ENCODE assay signal across 17 cellular contexts in genomic region chr4:2408401-2408958, GRCh38. TPM values are rescaled to one million over a fixed set of nuclear protein-coding genes. Genes with fewer than 3 reads are reported as not detected.
DNase-seq lines count a peak whose midpoint lies in the region; ATAC-seq, FAIRE-seq and TF ChIP-seq lines count a peak whose summit lies in the region.
"Had no signal": no experiment of that assay in that cellular context is flagged by ENCODE, and none has a peak within 500 bp of the region (broad histone marks: within the 10 kb centered on the region; RNA-seq: fewer than 3 reads in every experiment).

No MANE protein-coding gene starts in this region.

- H3K27me3 ChIP-seq in CD4-positive, alpha-beta T cell (ENCODE audit: control insufficient read depth, insufficient read depth, low read length): no peaks in the 10 kb centered on the region
- peaks cover 0 to 2% (median 0%) of the 10 kb centered on the region in 4 experiments; a peak in 3 of 7 replicates for H3K27me3 ChIP-seq in H1 (replicated peaks in 1 of 4; ENCODE audit: control insufficient read depth in 3 of 4, extremely low read depth in 1 of 4, insufficient read depth in 3 of 4, low read length in 3 of 4)
- no peaks in the 10 kb centered on the region for H3K27me3 ChIP-seq in SK-N-SH (ENCODE audit: insufficient read depth)
- peaks cover 0 to 9% (median 0%) of the 10 kb centered on the region in 4 donors for H3K27me3 ChIP-seq in esophagus muscularis mucosa
- H3K27me3 ChIP-seq: breast epithelium, heart left ventricle, testis had no signal

- no peak for TF ChIP-seq CTCF in CD4-positive, alpha-beta T cell (IDR thresholded peaks at IDR 0.05)
- TF ChIP-seq CTCF in H1 (IDR thresholded peaks at IDR 0.05; ENCODE audit: control extremely low read depth in 1 of 3, insufficient read depth in 1 of 3, low read depth in 1 of 3, low read length in 3 of 3) (no peak), SK-N-SH (IDR thresholded peaks at IDR 0.05) (no peak), esophagus muscularis mucosa (IDR thresholded peaks at IDR 0.05) (no peak)

- no peaks in the 10 kb centered on the region for H3K9me2 ChIP-seq in SK-N-SH

- H3K27ac ChIP-seq in CD4-positive, alpha-beta T cell (ENCODE audit: low read depth, low read length): no peak overlapping the region
- no peak overlapping the region for H3K27ac ChIP-seq in H1 (ENCODE audit: low read depth, low read length)
- H3K27ac ChIP-seq in SK-N-SH (ENCODE audit: low read depth in 2 of 2, low read length in 1 of 2): no peak overlapping the region
- no peak overlapping the region for H3K27ac ChIP-seq in esophagus muscularis mucosa (replicated peaks in 1 of 4)
- H3K27ac ChIP-seq: breast epithelium, heart left ventricle, testis had no signal

- no peak overlapping the region; the same call in 1 of the 2 replicates for H2AK5ac ChIP-seq in H1 (ENCODE audit: low read depth, low read length)

- no peaks in the 10 kb centered on the region for H3K27me3 Mint-ChIP-seq in CD4-positive, alpha-beta T cell

- WGBS in H1 (ENCODE audit: extremely low coverage in 1 of 2, insufficient coverage in 1 of 2, insufficient read length in 1 of 2, insufficient replicate concordance in 2 of 2, low coverage in 1 of 2, low lambda C conversion rate in 2 of 2, missing lambda C conversion rate in 1 of 2), 2 experiments: 77% methylated on average over 12 of the region's 15 CpGs; no CpG with 5 or more reads in 1 of the 2 experiments
- 89% methylated on average over 9 of the region's 15 CpGs for WGBS in SK-N-SH (ENCODE audit: low lambda C conversion rate)
- WGBS in esophagus muscularis mucosa: 90% methylated on average over 7 of the region's 15 CpGs

- H3K4me1 ChIP-seq in H1 (replicated peaks in 1 of 4; ENCODE audit: control insufficient read depth in 3 of 4, insufficient read depth in 4 of 4, low read length in 3 of 4) (peaks cover 8 to 25% (median 16%) of the 10 kb centered on the region in 4 experiments), SK-N-SH (ENCODE audit: control insufficient read depth in 1 of 2, insufficient read depth in 2 of 2, low read depth in 1 of 2, low read length in 1 of 2) (peaks cover under 1 to 19% of the 10 kb centered on the region in 2 experiments; a peak in 2 of 4 replicates), esophagus muscularis mucosa (peaks cover 14 to 18% (median 17%) of the 10 kb centered on the region in 4 donors)
- H3K4me1 ChIP-seq: breast epithelium had no signal

- CTCF ChIA-PET in CD4-positive, alpha-beta T cell (lab: Charles Lee): no interaction called here
- CTCF ChIA-PET in H1 (lab: Charles Lee; ENCODE audit: partially characterized antibody) (interaction anchor here (0.6 to 1.5 kb wide), 5 partner anchors 10 to 32 kb away, joined by 3 to 5 read pairs (median 3); no protein-coding TSS in a partner anchor), SK-N-SH (lab: Yijun Ruan, JAX) (interaction anchor here (0.8 to 1.0 kb wide), 3 partner anchors 10 to 189 kb away, joined by 3 read pairs; partner anchors contain the start of gene CFAP99)

- peaks cover 11% of the 10 kb centered on the region for H3F3A ChIP-seq in SK-N-SH (replicated peaks; ENCODE audit: insufficient read depth)

- H4K5ac ChIP-seq in H1 (ENCODE audit: insufficient read length, low read depth, low read length): no peak overlapping the region

- no peak for DNase-seq in CD4-positive, alpha-beta T cell
- DNase-seq in RPMI8226: peak; percentile 6
- no peak for DNase-seq in H1 (ENCODE audit: low read depth in 1 of 2, low spot score in 2 of 2)
- DNase-seq in SK-N-SH: no peak
- DNase-seq in esophagus muscularis mucosa (ENCODE audit: extremely low spot score): no peak
- DNase-seq in NCI-H510A (lab: John Stamatoyannopoulos, UW): no peak
- DNase-seq: activated gamma-delta T cell treated with Interleukin-2 at 50 U/mL for 16 hours, SIG-M5, testis had no signal

- no peak for TF ChIP-seq EP300 in H1 (IDR thresholded peaks at IDR 0.05; ENCODE audit: borderline replicate concordance in 1 of 2, low read depth in 2 of 2, low read length in 2 of 2)
- no peak for TF ChIP-seq EP300 in SK-N-SH (IDR thresholded peaks at IDR 0.05; ENCODE audit: borderline replicate concordance in 1 of 2, low read depth in 1 of 2, low read length in 1 of 2)
- TF ChIP-seq EP300 in esophagus muscularis mucosa (IDR thresholded peaks at IDR 0.05): no peak

- no peaks in the 10 kb centered on the region for H3K36me3 ChIP-seq in H1 (ENCODE audit: control insufficient read depth in 2 of 4, insufficient read depth in 4 of 4, low read length in 3 of 4)
- H3K36me3 ChIP-seq in SK-N-SH (replicated peaks in 1 of 2; ENCODE audit: control insufficient read depth in 1 of 2, insufficient read depth in 2 of 2, low read length in 1 of 2): no peaks in the 10 kb centered on the region
- no peaks in the 10 kb centered on the region for H3K36me3 ChIP-seq in esophagus muscularis mucosa
- H3K36me3 ChIP-seq: breast epithelium, heart left ventricle had no signal

- no peak overlapping the region for H2BK120ac ChIP-seq in H1 (replicated peaks; ENCODE audit: low read depth, low read length)

- no peak overlapping the region for H3K14ac ChIP-seq in H1 (ENCODE audit: insufficient read length)

- H3K4me1 Mint-ChIP-seq in CD4-positive, alpha-beta T cell (ENCODE audit: low read depth): peaks cover 63% of the 10 kb centered on the region

- H3K9me3 ChIP-seq in CD4-positive, alpha-beta T cell (ENCODE audit: control insufficient read depth, low read length): no peaks in the 10 kb centered on the region
- no peaks in the 10 kb centered on the region for H3K9me3 ChIP-seq in H1 (ENCODE audit: insufficient read depth in 2 of 2, low read depth in 1 of 2, low read length in 1 of 2)
- H3K9me3 ChIP-seq in SK-N-SH: no peaks in the 10 kb centered on the region
- no peaks in the 10 kb centered on the region for H3K9me3 ChIP-seq in esophagus muscularis mucosa
- H3K9me3 ChIP-seq: breast epithelium, heart left ventricle, testis had no signal

- H3K36me3 Mint-ChIP-seq in CD4-positive, alpha-beta T cell (ENCODE audit: low read depth): no peaks in the 10 kb centered on the region
- H3K36me3 Mint-ChIP-seq: CD14-positive monocyte had no signal

- H2BK12ac ChIP-seq in H1 (ENCODE audit: low read depth, low read length): no peak overlapping the region

- H2BK20ac ChIP-seq in H1 (ENCODE audit: low read length): no peak overlapping the region

- no peak overlapping the region for H3K23ac ChIP-seq in H1 (ENCODE audit: insufficient read length)

- H3K4me3 ChIP-seq in H1 (ENCODE audit: extremely low read depth in 1 of 4, insufficient read depth in 2 of 4, low read depth in 3 of 4, low read length in 4 of 4): no peak overlapping the region
- H3K4me3 ChIP-seq in SK-N-SH (ENCODE audit: low read depth in 2 of 2, low read length in 1 of 2): no peak overlapping the region
- H3K4me3 ChIP-seq in esophagus muscularis mucosa: no peak overlapping the region
- H3K4me3 ChIP-seq: breast epithelium, heart left ventricle, testis had no signal

- H4K20me1 ChIP-seq in H1 (replicated peaks in 1 of 2; ENCODE audit: control insufficient read depth in 1 of 2, insufficient read depth in 2 of 2, low read length in 2 of 2) (no peaks in the 10 kb centered on the region), SK-N-SH (ENCODE audit: insufficient read depth) (no peaks in the 10 kb centered on the region)

- no peak overlapping the region for H3K4me3 Mint-ChIP-seq in CD4-positive, alpha-beta T cell
- H3K4me3 Mint-ChIP-seq: CD14-positive monocyte, neural crest cell had no signal

- H3K56ac ChIP-seq in H1 (replicated peaks; ENCODE audit: insufficient read length, low read depth, low read length): no peak overlapping the region

- H4K91ac ChIP-seq in H1 (replicated peaks; ENCODE audit: insufficient read length, low read length): no peak overlapping the region

- peaks cover 6% of the 10 kb centered on the region for H3K23me2 ChIP-seq in H1 (ENCODE audit: low read depth, low read length)

- ATAC-seq in CD4-positive, alpha-beta T cell (ENCODE audit: poor library complexity): no peak
- no peak for ATAC-seq in HG02642 (IDR thresholded peaks at IDR 0.05; ENCODE audit: poor library complexity, unreplicated experiment)
- ATAC-seq: heart left ventricle had no signal

- no peak for TF ChIP-seq RAD21 in H1 (IDR thresholded peaks at IDR 0.05 in 1 of 2, conservative IDR thresholded peaks at IDR 0.05 in 1 of 2; ENCODE audit: low read depth in 2 of 2, low read length in 2 of 2)
- no peak for TF ChIP-seq RAD21 in SK-N-SH (IDR thresholded peaks at IDR 0.05; ENCODE audit: low read length)

- no peak overlapping the region for H2AFZ ChIP-seq in H1 (ENCODE audit: low read length)
- no peak overlapping the region for H2AFZ ChIP-seq in SK-N-SH (ENCODE audit: low read depth)

- no peaks in the 10 kb centered on the region for H3K9me3 Mint-ChIP-seq in CD4-positive, alpha-beta T cell
- H3K9me3 Mint-ChIP-seq: neural crest cell had no signal

- H4K8ac ChIP-seq in H1 (ENCODE audit: extremely low read depth, insufficient read depth, low read length): no peak overlapping the region

- H2BK5ac ChIP-seq in H1 (ENCODE audit: low read depth, low read length): no peak overlapping the region

- H3K4ac ChIP-seq in H1 (replicated peaks; ENCODE audit: insufficient read length, low read depth, low read length): no peak overlapping the region

- no peak overlapping the region for H3K18ac ChIP-seq in H1 (ENCODE audit: extremely low read depth, low read length)

- no peak overlapping the region for H3K4me2 ChIP-seq in H1 (ENCODE audit: insufficient read depth in 1 of 2, low read depth in 2 of 2, low read length in 2 of 2)
- no peak overlapping the region for H3K4me2 ChIP-seq in SK-N-SH

- intact Hi-C loops in CD4-positive, alpha-beta T cell (cut with DNase I, micrococcal nuclease): no loop called here
- intact Hi-C loops in esophagus muscularis mucosa (cut with DNase I): no loop called here

- POLR2A ChIA-PET in CD4-positive, alpha-beta T cell (lab: Charles Lee): no interaction called here
- POLR2A ChIA-PET in H1 (lab: Charles Lee; ENCODE audit: partially characterized antibody): interaction anchor here (1.0 to 1.4 kb wide), 2 partner anchors 9 to 11 kb away, joined by 4 to 5 read pairs; partner anchors contain the start of genes CFAP99 and ZFYVE28
- POLR2A ChIA-PET in SK-N-SH (lab: Yijun Ruan, JAX): no interaction called here

- TF ChIP-seq POLR2A in H1 (IDR thresholded peaks at IDR 0.05; ENCODE audit: control extremely low read depth in 1 of 2, low read depth in 2 of 2, low read length in 2 of 2): no peak
- TF ChIP-seq POLR2A in esophagus muscularis mucosa (IDR thresholded peaks at IDR 0.05; ENCODE audit: low read depth): no peak

- H3K27ac Mint-ChIP-seq in CD4-positive, alpha-beta T cell: peak overlapping the region; percentile 28

- H3K9ac ChIP-seq in H1 (replicated peaks in 1 of 4; ENCODE audit: extremely low read depth in 1 of 4, low read depth in 3 of 4, low read length in 3 of 4) (no peak overlapping the region), SK-N-SH (no peak overlapping the region)

- H2BK15ac ChIP-seq in H1 (ENCODE audit: low read length): 0 out of 2 replicates have a peak overlapping the region, but pooled peaks have one; percentile 19

- FAIRE-seq in G401.6 (lab: Jason Lieb, UNC) (peak; percentile 64), H1 (lab: Jason Lieb, UNC) (no peak)

- H3K79me2 ChIP-seq in H1 (ENCODE audit: control insufficient read depth in 1 of 2, insufficient read depth in 2 of 2, low read length in 2 of 2) (no peaks in the 10 kb centered on the region), SK-N-SH (ENCODE audit: insufficient read depth) (no peaks in the 10 kb centered on the region)

- peaks cover 6% of the 10 kb centered on the region for H3K79me1 ChIP-seq in H1 (ENCODE audit: low read depth, low read length)

RNA-seq across cellular contexts. Expression of gene ZFYVE28, which starts 10.0 kb away (rescaled TPM):
- total RNA-seq in CD4-positive, alpha-beta T cell: 10 to 100 TPM; 26.2 to 28.0 TPM
- 3.9 and 4.9 TPM in 2 replicates for total RNA-seq in H1 (2021; fragmentation: NEBNext Ultra II Directional; extraction: Animal tissue kit (Norgen Biotek cat#: 25700))
- polyA plus RNA-seq in H1 (2011; rRNA removed) (1.7 and 3.1 TPM in 2 replicates), SK-N-SH (2012; rRNA removed) (2.9 and 3.2 TPM in 2 replicates)
- 2.3 TPM for polyA plus RNA-seq in H1 (2011; cell fraction: cytosol; rRNA removed)
- polyA plus RNA-seq in H1 (2011; cell fraction: nucleus; rRNA removed): 9.8 TPM
- 1.5 to 2.1 TPM (median 1.9 TPM) in 4 replicates for polyA plus RNA-seq in H1 (2012, experiment 1 of 2)
- polyA plus RNA-seq in H1 (2012, experiment 2 of 2): 2.0 TPM
- 3.7 TPM for polyA plus RNA-seq in H1 (2013, experiment 1 of 2)
- polyA plus RNA-seq in H1 (2013, experiment 2 of 2): 3.2 TPM
- 1.7 and 2.4 TPM in 2 replicates for polyA minus RNA-seq in H1 (2011; rRNA and poly(A)+ RNA removed)
- polyA minus RNA-seq in H1 (2011; cell fraction: cytosol; rRNA and poly(A)+ RNA removed): 2.5 TPM
- polyA minus RNA-seq in H1 (2011; cell fraction: nucleus; rRNA and poly(A)+ RNA removed): 5.8 TPM
- polyA plus RNA-seq in SK-N-SH (2012; cell fraction: cytosol; rRNA removed): 1.4 and 1.8 TPM in 2 replicates
- 8.3 and 9.4 TPM in 2 replicates for polyA plus RNA-seq in SK-N-SH (2012; cell fraction: nucleus; rRNA removed)
- 10 to 100 TPM in 2 of 4 donors, 1 to 10 TPM in 2; 4.5 to 13.4 (median 8.4) TPM for total RNA-seq in esophagus muscularis mucosa

RNA-seq across cellular contexts. Expression of gene CFAP99, which starts 10.3 kb away (rescaled TPM):
- under 1 TPM in 1 of 2 experiments, not detected in 1; 0.17 TPM for total RNA-seq in CD4-positive, alpha-beta T cell
- not detected in 2 replicates for total RNA-seq in H1 (2021; fragmentation: NEBNext Ultra II Directional; extraction: Animal tissue kit (Norgen Biotek cat#: 25700))
- polyA plus RNA-seq in H1 (2011; rRNA removed) (0.09 TPM in 1 of 2 replicates, not detected in the other), SK-N-SH (2012; rRNA removed) (0.13 and 0.55 TPM in 2 replicates)
- 0.36 TPM for polyA plus RNA-seq in H1 (2011; cell fraction: cytosol; rRNA removed)
- 0.90 TPM for polyA plus RNA-seq in H1 (2011; cell fraction: nucleus; rRNA removed)
- polyA plus RNA-seq in H1 (2012, experiment 1 of 2): 0.25 TPM in 1 of 4 replicates, not detected in the others
- not detected for polyA plus RNA-seq in H1 (2012, experiment 2 of 2)
- polyA plus RNA-seq in H1 (2013, experiment 1 of 2): 0.12 TPM
- polyA plus RNA-seq in H1 (2013, experiment 2 of 2): 0.13 TPM
- polyA minus RNA-seq in H1 (2011; rRNA and poly(A)+ RNA removed): not detected in 2 replicates
- polyA minus RNA-seq in H1 (2011; cell fraction: cytosol; rRNA and poly(A)+ RNA removed): not detected
- polyA minus RNA-seq in H1 (2011; cell fraction: nucleus; rRNA and poly(A)+ RNA removed): not detected
- polyA plus RNA-seq in SK-N-SH (2012; cell fraction: cytosol; rRNA removed): 0.04 and 0.13 TPM in 2 replicates
- 0.31 and 0.43 TPM in 2 replicates for polyA plus RNA-seq in SK-N-SH (2012; cell fraction: nucleus; rRNA removed)
- 1 to 10 TPM in 1 of 4 donors, not detected in 3; 1.5 TPM for total RNA-seq in esophagus muscularis mucosa
- total RNA-seq: heart left ventricle, lower leg skin, NCI-H460, neural crest cell had no signal
- polyA plus RNA-seq: heart left ventricle had no signal
